In the genomic region with DNA sequence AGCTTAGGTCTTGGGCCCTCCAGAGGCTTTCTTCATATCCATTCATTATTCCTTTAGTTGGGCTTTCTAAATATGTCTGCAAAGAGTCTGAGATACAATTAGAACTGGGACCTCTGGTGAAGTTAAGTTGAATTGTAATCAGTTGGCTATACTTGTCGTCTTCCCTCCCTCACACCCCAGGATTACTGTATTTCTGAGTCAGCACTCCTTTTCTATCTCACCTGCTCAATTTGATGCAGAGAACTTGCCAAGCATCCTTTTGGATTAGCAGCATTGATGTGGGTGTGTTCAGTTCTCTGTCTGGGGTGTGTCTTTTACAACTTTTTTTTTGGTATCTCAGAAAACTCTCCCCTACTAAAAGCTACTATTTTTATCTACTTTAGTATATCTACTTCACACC, we compare ENCODE assay signal across 11 cellular contexts. TPM values are rescaled to one million over a fixed set of nuclear protein-coding genes. Genes with fewer than 3 reads are reported as not detected.
A peak's percentile ranks its signal among the peaks of the same experiment; 100 is the strongest.
DNase-seq lines count a peak whose midpoint lies in the region; ATAC-seq and TF ChIP-seq lines count a peak whose summit lies in the region.
"Had no signal": no experiment of that assay in that cellular context is flagged by ENCODE, and none has a peak within 500 bp of the region (broad histone marks: within the 10 kb centered on the region; RNA-seq: fewer than 3 reads in every experiment).

No MANE protein-coding gene starts in this region.

- H3K27me3 ChIP-seq in mucosa of rectum (ENCODE audit: control insufficient read depth in 2 of 2, insufficient read depth in 2 of 2, low read length in 2 of 2), result no peaks in the 10 kb centered on the region

- TF ChIP-seq CTCF in coronary artery (IDR thresholded peaks at IDR 0.05) (no peak), omental fat pad (IDR thresholded peaks at IDR 0.05) (no peak)

- ATAC-seq in omental fat pad (ENCODE audit: low FRiP score), result no peak

- H3K4me3 ChIP-seq in coronary artery (peak overlapping the region; percentile 55), mucosa of rectum (ENCODE audit: low read length in 2 of 2) (peak overlapping the region in 1 of 2 donors; percentile 45)

- DNase-seq in NCI-H226 (peak; percentile 59), coronary artery (ENCODE audit: low spot score) (no peak), islet precursor cell (no peak), SW 1271 (lab: John Stamatoyannopoulos, UW) (no peak), omental fat pad (ENCODE audit: low spot score) (no peak)
- DNase-seq in stimulated activated CD4-positive, alpha-beta T cell treated with anti-CD3 and anti-CD28 coated beads, Interleukin-4, amount 100 ng/mL, for 24 hours, result no peak
- DNase-seq: activated CD4-positive, alpha-beta T cell treated with anti-CD3 and anti-CD28 coated beads for 4 hours; activated effector memory CD4-positive, alpha-beta T cell treated with Interleukin-2 at 50 U/mL for 16 hours had no signal

- no peaks in the 10 kb centered on the region for H3K36me3 ChIP-seq in mucosa of rectum (ENCODE audit: control insufficient read depth in 2 of 2, insufficient read depth in 2 of 2, low read length in 2 of 2)

- no peaks in the 10 kb centered on the region for H3K9me3 ChIP-seq in mucosa of rectum (ENCODE audit: control insufficient read depth in 2 of 2, low read length in 2 of 2)

- H3K9ac ChIP-seq in mucosa of rectum (ENCODE audit: low read depth in 1 of 2, low read length in 2 of 2), result peak overlapping the region in 1 of 2 donors; percentile 45
- H3K9ac ChIP-seq: KMS-11 had no signal

- H3K4me1 ChIP-seq in mucosa of rectum (ENCODE audit: control insufficient read depth in 2 of 2, insufficient read depth in 2 of 2, low read length in 2 of 2), result peaks cover 57 to 83% of the 10 kb centered on the region in 2 donors

- H3K27ac ChIP-seq in coronary artery (peak overlapping the region; percentile 83 to 86), mucosa of rectum (ENCODE audit: low read depth in 2 of 2, low read length in 2 of 2) (peak overlapping the region; percentile 94 to 95), temporal lobe (ENCODE audit: low read depth, low read length) (peak overlapping the region; percentile 22)
- H3K27ac ChIP-seq: KMS-11 had no signal

RNA-seq across cellular contexts. Expression of gene CTNND1, which starts 15.0 kb away (rescaled TPM):
- 134 TPM for total RNA-seq in temporal lobe
- total RNA-seq in omental fat pad, result 100 to 1,000 TPM in 2 of 4 donors, 10 to 100 TPM in 2; 85.5 to 174 (median 105) TPM

RNA-seq across cellular contexts. Expression of gene BTBD18, which starts 25.0 kb away (rescaled TPM):
- not detected for total RNA-seq in temporal lobe
- total RNA-seq in omental fat pad, result not detected

RNA-seq across cellular contexts. Expression of gene SELENOH, which starts 35.3 kb away (rescaled TPM):
- total RNA-seq in temporal lobe, result 44.0 TPM
- total RNA-seq in omental fat pad, result 100 to 1,000 TPM; 101 to 123 (median 113) TPM

Comparison
In these comparisons a context has a peak if more than half of its experiments do, and no peak if none do; other contexts are left out.
1. H3K27ac ChIP-seq: peak in every context shown above with its lines; median percentile 94 in mucosa of rectum; 84 in coronary artery; 22 in temporal lobe.